9 cellular contexts compared by ENCODE assay signal in the genomic region with DNA sequence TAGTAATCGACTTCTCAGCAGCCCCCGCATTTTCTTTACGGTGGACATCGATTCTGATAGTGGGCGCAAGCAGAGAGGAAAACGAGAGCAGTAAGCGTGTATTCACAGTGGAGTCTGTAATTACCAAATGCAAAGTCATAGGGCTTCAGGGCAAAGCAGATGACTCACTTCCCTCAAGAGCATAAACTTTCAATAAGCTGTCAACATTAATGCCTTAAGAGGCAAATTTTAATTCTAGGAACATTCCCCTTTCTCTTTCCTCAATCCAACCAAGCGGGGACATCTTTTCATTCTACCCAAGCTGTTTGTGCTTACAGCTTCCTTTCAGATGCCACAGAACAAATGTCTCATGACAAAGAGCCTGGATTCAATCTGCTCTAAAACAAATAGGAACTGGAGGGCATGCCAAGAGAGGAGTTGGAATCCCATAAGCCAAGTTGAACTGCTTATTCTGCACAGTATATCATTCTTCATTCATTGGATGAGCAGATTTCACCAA. TPM values are rescaled to one million over a fixed set of nuclear protein-coding genes. Genes with fewer than 3 reads are reported as not detected.
DNase-seq lines count a peak whose midpoint lies in the region; ATAC-seq and TF ChIP-seq lines count a peak whose summit lies in the region.
"Had no signal": no experiment of that assay in that cellular context is flagged by ENCODE, and none has a peak within 500 bp of the region (broad histone marks: within the 10 kb centered on the region; RNA-seq: fewer than 3 reads in every experiment).

No MANE protein-coding gene starts in this region.

- in situ Hi-C loops in IMR-90 (cut with MboI; ENCODE audit: low sequenced_read_pairs): no loop called here

- peak overlapping the region; percentile 89 for H4K91ac ChIP-seq in IMR-90 (ENCODE audit: insufficient read depth, low read depth, low read length)
- H4K91ac ChIP-seq in mesenchymal stem cell (ENCODE audit: low read length): no peak overlapping the region

- H2BK5ac ChIP-seq in IMR-90 (ENCODE audit: low read depth, low read length, poor library complexity, severe bottlenecking) (peak overlapping the region; percentile 91), mesenchymal stem cell (ENCODE audit: low read depth, low read length, poor library complexity, severe bottlenecking) (no peak overlapping the region)

- peaks cover 33% of the 10 kb centered on the region for H3K9me1 ChIP-seq in IMR-90 (ENCODE audit: insufficient read depth, low read length)

- H4K20me1 ChIP-seq in IMR-90 (ENCODE audit: insufficient read depth, low read length): peaks cover 4% of the 10 kb centered on the region; the same call in 1 of the 2 replicates

- peak overlapping the region; percentile 43 for H3K27ac ChIP-seq in IMR-90 (ENCODE audit: insufficient read depth, low read length)
- H3K27ac ChIP-seq in mesenchymal stem cell (ENCODE audit: low read length, poor library complexity, severe bottlenecking): peak overlapping the region; percentile 79

- H2BK120ac ChIP-seq in IMR-90 (ENCODE audit: low read depth, low read length) (peak overlapping the region; percentile 84), mesenchymal stem cell (ENCODE audit: low read depth, low read length) (no peak overlapping the region)

- H3K4me2 ChIP-seq in IMR-90 (ENCODE audit: low read depth, low read length) (peak overlapping the region; percentile 66; the same call in 1 of the 2 replicates), mesenchymal stem cell (ENCODE audit: low read length, poor library complexity, severe bottlenecking) (peak overlapping the region; percentile 46)

- no peak for TF ChIP-seq POLR2A in IMR-90 (IDR thresholded peaks at IDR 0.05; ENCODE audit: low read depth, low read length)

- no peak overlapping the region for H2BK12ac ChIP-seq in mesenchymal stem cell (ENCODE audit: low read length in 2 of 2)

- H3K27ac Mint-ChIP-seq in CD14-positive monocyte: peak overlapping the region; percentile 47 to 90 (median 83)
- H3K27ac Mint-ChIP-seq in activated T-helper 2 cell treated with anti-CD3 and anti-CD28 coated beads, Interferon-gamma antibody, Interleukin-2, Interleukin-4, amounts not matched to agents 10 μg/mL and 5 μg/mL and 100 μg/mL, durations not matched to agents 14 hours and 24 hours and 36 hours: peak overlapping the region; percentile 64

- peak overlapping the region; percentile 72; the same call in 1 of the 2 replicates for H3K56ac ChIP-seq in IMR-90 (ENCODE audit: extremely low read depth, insufficient read depth, low read length)

- no peaks in the 10 kb centered on the region for H3K9me3 Mint-ChIP-seq in CD14-positive monocyte
- H3K9me3 Mint-ChIP-seq in activated T-helper 2 cell treated with anti-CD3 and anti-CD28 coated beads, Interferon-gamma antibody, Interleukin-2, Interleukin-4, amounts not matched to agents 10 μg/mL and 5 μg/mL and 100 μg/mL, durations not matched to agents 14 hours and 24 hours and 36 hours: no peaks in the 10 kb centered on the region

- H2BK15ac ChIP-seq in IMR-90 (ENCODE audit: low read depth, low read length): peak overlapping the region; percentile 92; the same call in 1 of the 3 replicates
- no peak overlapping the region for H2BK15ac ChIP-seq in mesenchymal stem cell (ENCODE audit: low read depth, poor library complexity, severe bottlenecking)

- peaks cover 0 to 2% (median 0%) of the 10 kb centered on the region in 3 donors for H3K27me3 Mint-ChIP-seq in CD14-positive monocyte (ENCODE audit: low read depth in 3 of 3)
- H3K27me3 Mint-ChIP-seq in activated T-helper 2 cell treated with anti-CD3 and anti-CD28 coated beads, Interferon-gamma antibody, Interleukin-2, Interleukin-4, amounts not matched to agents 10 μg/mL and 5 μg/mL and 100 μg/mL, durations not matched to agents 14 hours and 24 hours and 36 hours (ENCODE audit: low read depth): no peaks in the 10 kb centered on the region

- H4K5ac ChIP-seq in IMR-90 (ENCODE audit: low read depth, low read length): no peak overlapping the region

- H3K36me3 ChIP-seq in IMR-90 (ENCODE audit: control insufficient read depth, insufficient read depth, low read length) (peaks cover 13% of the 10 kb centered on the region), mesenchymal stem cell (ENCODE audit: control insufficient read depth in 1 of 2, insufficient read depth in 2 of 2, low read depth in 1 of 2, low read length in 2 of 2) (peaks cover 0 to 2% of the 10 kb centered on the region in 2 experiments)

- TF ChIP-seq RAD21 in IMR-90 (IDR thresholded peaks at IDR 0.05; ENCODE audit: low read length): no peak

- no peaks in the 10 kb centered on the region for H3K27me3 ChIP-seq in IMR-90 (ENCODE audit: control insufficient read depth, insufficient read depth, low read length)
- H3K27me3 ChIP-seq in mesenchymal stem cell (ENCODE audit: control insufficient read depth in 1 of 2, insufficient read depth in 1 of 2, low read length in 2 of 2): no peaks in the 10 kb centered on the region

- CTCF ChIA-PET in IMR-90 (lab: Yijun Ruan, JAX): interaction anchor here (0.9 to 1.7 kb wide), 2 partner anchors 10 to 75 kb away, joined by 3 to 5 read pairs; no protein-coding TSS in a partner anchor

- POLR2A ChIA-PET in IMR-90 (lab: Charles Lee; ENCODE audit: unreplicated experiment): no interaction called here

- H3K18ac ChIP-seq in IMR-90 (ENCODE audit: low read depth, low read length) (peak overlapping the region; percentile 46; the same call in 1 of the 2 replicates), mesenchymal stem cell (ENCODE audit: low read depth in 1 of 2, low read length in 2 of 2) (peak overlapping the region in 1 of 2 experiments; percentile 42)

- H2BK20ac ChIP-seq in IMR-90 (ENCODE audit: low read depth, low read length): peak overlapping the region; percentile 81

- H3K4me1 Mint-ChIP-seq in CD14-positive monocyte: peaks cover 23% of the 10 kb centered on the region
- H3K4me1 Mint-ChIP-seq in activated T-helper 2 cell treated with anti-CD3 and anti-CD28 coated beads, Interferon-gamma antibody, Interleukin-2, Interleukin-4, amounts not matched to agents 10 μg/mL and 5 μg/mL and 100 μg/mL, durations not matched to agents 14 hours and 24 hours and 36 hours (ENCODE audit: low read depth): peaks cover 50% of the 10 kb centered on the region

- H3K9me3 ChIP-seq in IMR-90 (ENCODE audit: control insufficient read depth, insufficient read depth, low read length) (no peaks in the 10 kb centered on the region), mesenchymal stem cell (ENCODE audit: control insufficient read depth, low read length) (no peaks in the 10 kb centered on the region)

- H3K36me3 Mint-ChIP-seq in CD14-positive monocyte: peaks cover 0 to 3% of the 10 kb centered on the region in 2 donors
- peaks cover 45% of the 10 kb centered on the region for H3K36me3 Mint-ChIP-seq in activated T-helper 2 cell treated with anti-CD3 and anti-CD28 coated beads, Interferon-gamma antibody, Interleukin-2, Interleukin-4, amounts not matched to agents 10 μg/mL and 5 μg/mL and 100 μg/mL, durations not matched to agents 14 hours and 24 hours and 36 hours (ENCODE audit: low read depth)

- H3K14ac ChIP-seq in IMR-90 (replicated peaks; ENCODE audit: low read depth, low read length): peak overlapping the region; percentile 68
- H3K14ac ChIP-seq in mesenchymal stem cell (ENCODE audit: low read length in 2 of 2): no peak overlapping the region

- WGBS in IMR-90 (ENCODE audit: extremely low coverage in 2 of 2, insufficient read length in 1 of 2), 2 experiments: no CpG with 5 or more reads among the region's 8 CpGs
- 14% methylated on average over 7 of the region's 8 CpGs for WGBS in mesenchymal stem cell

- peak overlapping the region; percentile 21; the same call in 1 of the 2 replicates for H3K9ac ChIP-seq in IMR-90 (ENCODE audit: low read depth, low read length)
- H3K9ac ChIP-seq in mesenchymal stem cell (ENCODE audit: low read length): peak overlapping the region; percentile 54

- H3K4ac ChIP-seq in IMR-90 (ENCODE audit: low read depth, low read length) (peak overlapping the region; percentile 70; the same call in 1 of the 2 replicates), mesenchymal stem cell (ENCODE audit: low read depth in 1 of 2, low read length in 2 of 2) (peak overlapping the region in 1 of 2 experiments; percentile 61)

- H4K8ac ChIP-seq in IMR-90 (ENCODE audit: low read depth in 2 of 2, low read length in 2 of 2): peak overlapping the region; percentile 38 to 82; a peak in 2 of 4 replicates
- no peak overlapping the region for H4K8ac ChIP-seq in mesenchymal stem cell (ENCODE audit: low read length)

- peaks cover 19 to 69% of the 10 kb centered on the region in 2 experiments for H3K79me1 ChIP-seq in IMR-90 (ENCODE audit: low read depth in 1 of 2, low read length in 2 of 2)
- H3K79me1 ChIP-seq in mesenchymal stem cell (replicated peaks; ENCODE audit: low read length, poor library complexity, severe bottlenecking): peaks cover 20% of the 10 kb centered on the region

- peak overlapping the region; percentile 84 to 93 for H3K4me3 Mint-ChIP-seq in CD14-positive monocyte
- peak overlapping the region; percentile 53 for H3K4me3 Mint-ChIP-seq in activated T-helper 2 cell treated with anti-CD3 and anti-CD28 coated beads, Interferon-gamma antibody, Interleukin-2, Interleukin-4, amounts not matched to agents 10 μg/mL and 5 μg/mL and 100 μg/mL, durations not matched to agents 14 hours and 24 hours and 36 hours (ENCODE audit: low read depth)

- dilution Hi-C loops in IMR-90 (cut with HindIII; ENCODE audit: low sequenced_read_pairs, unreplicated experiment): no loop called here

- H3K23ac ChIP-seq in IMR-90 (ENCODE audit: low read depth, low read length) (peak overlapping the region; percentile 54), mesenchymal stem cell (ENCODE audit: low read length in 2 of 2) (no peak overlapping the region)

- ATAC-seq in IMR-90 (ENCODE audit: low read depth) (peak; percentile 67), GM18502 (IDR thresholded peaks at IDR 0.05; ENCODE audit: poor library complexity, unreplicated experiment) (no peak)

- no peak overlapping the region for H2AK9ac ChIP-seq in IMR-90 (replicated peaks; ENCODE audit: low read depth, low read length, poor library complexity)

- H3K4me3 ChIP-seq in IMR-90 (ENCODE audit: insufficient read depth, low read depth, low read length) (peak overlapping the region; percentile 21; the same call in 1 of the 2 replicates), mesenchymal stem cell (ENCODE audit: insufficient read depth in 1 of 2, low read depth in 1 of 2, low read length in 2 of 2) (peak overlapping the region in 1 of 2 experiments; percentile 42)

- no peak for TF ChIP-seq CTCF in CD14-positive monocyte (IDR thresholded peaks at IDR 0.05)
- TF ChIP-seq CTCF in IMR-90 (conservative IDR thresholded peaks at IDR 0.05; ENCODE audit: low read depth, low read length): no peak

- DNase-seq in CD14-positive monocyte (ENCODE audit: low spot score): no peak
- peak; percentile 91 for DNase-seq in IMR-90
- DNase-seq in activated T-helper 2 cell treated with anti-CD3 and anti-CD28 coated beads, Interferon-gamma antibody, Interleukin-2, Interleukin-4, amounts not matched to agents 10 μg/mL and 5 μg/mL and 100 μg/mL, durations not matched to agents 14 hours and 24 hours and 36 hours (ENCODE audit: low spot score): no peak
- DNase-seq in mesenchymal stem cell: peak; percentile 94
- no peak for DNase-seq in GM19238 (ENCODE audit: insufficient read length, low spot score)
- no peak for DNase-seq in cerebellar cortex (ENCODE audit: low spot score)
- DNase-seq in NCI-H146 treated with DMSO at 0.1 percent for 48 hours (lab: John Stamatoyannopoulos, UW; ENCODE audit: unreplicated experiment): no peak
- DNase-seq: caudate nucleus had no signal

- intact Hi-C loops in CD14-positive monocyte (cut with micrococcal nuclease) (no loop called here), IMR-90 (cut with micrococcal nuclease) (no loop called here)
- intact Hi-C loops in activated T-helper 2 cell treated with anti-CD3 and anti-CD28 coated beads, Interferon-gamma antibody, Interleukin-2, Interleukin-4, amounts not matched to agents 10 μg/mL and 5 μg/mL and 100 μg/mL, durations not matched to agents 14 hours and 24 hours and 36 hours (cut with micrococcal nuclease): loop anchor here (1.0 to 5.0 kb wide), 5 partner anchors 9 to 71 kb away; partner anchors contain the start of gene MALSU1

- H3K4me1 ChIP-seq in IMR-90 (ENCODE audit: control insufficient read depth, insufficient read depth, low read length): peaks cover 28% of the 10 kb centered on the region
- peaks cover 8% of the 10 kb centered on the region for H3K4me1 ChIP-seq in mesenchymal stem cell (ENCODE audit: control insufficient read depth, insufficient read depth, low read depth, low read length)

- BruUV-seq in IMR-90 (replicated peaks; lab: Mats Ljungman, UMichigan): no TSS peak

- H2AK5ac ChIP-seq in IMR-90 (ENCODE audit: low read depth, low read length) (peak overlapping the region; percentile 92), mesenchymal stem cell (ENCODE audit: low read length, severe bottlenecking) (peak overlapping the region; percentile 4)

- H2AFZ ChIP-seq in IMR-90 (replicated peaks; ENCODE audit: low read length, poor library complexity) (no peak overlapping the region), mesenchymal stem cell (ENCODE audit: low read depth, low read length) (no peak overlapping the region)

RNA-seq across cellular contexts. Expression of gene MALSU1, which starts 48.6 kb away (rescaled TPM):
- polyA plus RNA-seq in CD14-positive monocyte (10 to 100 TPM; 41.4 to 41.5 TPM), IMR-90 (2012; rRNA removed) (36.0 and 54.4 TPM in 2 replicates)
- 30.5 and 47.8 TPM in 2 replicates for total RNA-seq in IMR-90 (2012; rRNA removed)
- polyA plus RNA-seq in IMR-90 (2012; cell fraction: cytosol; rRNA removed): 95.4 and 113 TPM in 2 replicates
- 33.6 and 35.6 TPM in 2 replicates for polyA plus RNA-seq in IMR-90 (2012; cell fraction: nucleus; rRNA removed; ENCODE audit: low replicate concordance)
- total RNA-seq in activated T-helper 2 cell treated with anti-CD3 and anti-CD28 coated beads, Interferon-gamma antibody, Interleukin-2, Interleukin-4, amounts not matched to agents 10 μg/mL and 5 μg/mL and 100 μg/mL, durations not matched to agents 14 hours and 24 hours and 36 hours: 83.6 and 89.0 TPM in 2 replicates
- polyA plus RNA-seq in mesenchymal stem cell (2013, experiment 1 of 2): 56.2 TPM
- 61.1 TPM for polyA plus RNA-seq in mesenchymal stem cell (2013, experiment 2 of 2)

Comparison
In these comparisons a context has a peak if more than half of its experiments do, and no peak if none do; other contexts are left out.
1. DNase-seq: peak in IMR-90 (single experiment) and mesenchymal stem cell (single experiment); none in CD14-positive monocyte (single experiment), activated T-helper 2 cell treated with anti-CD3 and anti-CD28 coated beads, Interferon-gamma antibody, Interleukin-2, Interleukin-4, amounts not matched to agents 10 μg/mL and 5 μg/mL and 100 μg/mL, durations not matched to agents 14 hours and 24 hours and 36 hours (single experiment), GM19238 (single experiment), cerebellar cortex (single experiment) and NCI-H146 treated with DMSO at 0.1 percent for 48 hours (single experiment).